ENCODE assay signal across 31 cellular contexts in genomic region chr10:130234171-130234965, GRCh38.
"Had no signal": no experiment of that assay in that cellular context is flagged by ENCODE, and none has a peak within 500 bp of the region (broad histone marks: within the 10 kb centered on the region; RNA-seq: fewer than 3 reads in every experiment).

No MANE protein-coding gene starts in this region.

- H3K27me3 ChIP-seq: adrenal gland, body of pancreas, cardiac muscle cell, heart left ventricle, ovary, sigmoid colon, tibial nerve had no signal

- H3K9me3 ChIP-seq: adrenal gland, body of pancreas, lower lobe of right lung, mucosa of descending colon, neutrophil, prostate gland, SK-N-SH had no signal

- H3K4me3 ChIP-seq: adrenal gland, body of pancreas, cardiac muscle cell, heart left ventricle, lower lobe of right lung, mucosa of descending colon, ovary, prostate gland, sigmoid colon, tibial nerve had no signal

- DNase-seq: activated CD4-positive, alpha-beta T cell treated with anti-CD3 and anti-CD28 coated beads, Interleukin-2, amount 10 ng/mL, durations not matched to agents 24 days and 14 days; activated CD4-positive, CD25-positive, alpha-beta regulatory T cell treated with anti-CD3 and anti-CD28 coated beads, Interleukin-2, amount 50 U/mL, for 72 hours; activated CD8-positive, alpha-beta T cell treated with anti-CD3 and anti-CD28 coated beads for 36 hours; activated effector memory CD4-positive, alpha-beta T cell treated with anti-CD3 and anti-CD28 coated beads, Interleukin-2, amount 50 U/mL, for 16 hours; activated naive CD4-positive, alpha-beta T cell treated with anti-CD3 and anti-CD28 coated beads for 36 hours; activated naive CD8-positive, alpha-beta T cell treated with anti-CD3 and anti-CD28 coated beads for 36 hours; activated T-cell treated with anti-CD3 and anti-CD28 coated beads, Interleukin-2, amount 50 U/mL, for 1 hour; body of pancreas; foreskin fibroblast; heart left ventricle; hypothalamus; immature natural killer cell; lower lobe of right lung; mesenchymal stem cell; mucosa of descending colon; ovary; retina; SK-N-SH; small intestine; stimulated activated CD4-positive, alpha-beta T cell treated with anti-CD3 and anti-CD28 coated beads, Interleukin-1b, Interleukin-23, amount 100 ng/mL, for 48 hours; stimulated activated CD4-positive, alpha-beta T cell treated with anti-CD3 and anti-CD28 coated beads, Interleukin-4, amount 100 ng/mL, for 4 hours; stimulated activated naive CD4-positive, alpha-beta T cell; T-helper 17 cell; T1000 had no signal

- H3K4me1 ChIP-seq: adrenal gland, body of pancreas, heart left ventricle, lower lobe of right lung, prostate gland, sigmoid colon, tibial nerve had no signal

- ATAC-seq: activated CD8-positive, alpha-beta T cell treated with anti-CD3 and anti-CD28 coated beads for 36 hours; body of pancreas; esophagus mucosa; heart left ventricle; lower lobe of right lung; mucosa of descending colon; T-helper 17 cell had no signal

- H3K36me3 ChIP-seq: adrenal gland, cardiac muscle cell, heart left ventricle, lower lobe of right lung, neutrophil, ovary, prostate gland, sigmoid colon, tibial nerve had no signal

- H3K27ac ChIP-seq: adrenal gland, body of pancreas, cardiac muscle cell, heart left ventricle, lower lobe of right lung, neutrophil, ovary, prostate gland, sigmoid colon, tibial nerve had no signal
